In the genomic region with DNA sequence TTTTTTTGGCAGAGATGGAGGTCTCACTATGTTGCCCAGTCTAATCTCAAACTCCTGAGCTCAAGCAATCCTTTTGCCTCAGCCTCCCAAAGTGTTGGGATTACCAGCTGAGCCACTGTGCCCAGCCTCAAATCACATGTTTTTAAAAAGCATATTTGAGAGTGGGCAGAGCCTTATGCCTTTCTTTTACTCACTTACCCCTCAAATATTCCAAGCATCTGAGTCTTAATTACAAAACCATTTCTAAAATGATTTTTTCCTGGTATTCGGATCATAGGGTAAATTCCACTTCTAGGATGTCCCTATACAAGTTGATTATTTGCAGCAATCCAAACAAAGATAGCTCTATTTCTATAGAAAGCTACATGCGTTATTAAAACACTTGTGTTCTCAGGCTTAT, we compare ENCODE assay signal across 17 cellular contexts.
"Had no signal": no experiment of that assay in that cellular context is flagged by ENCODE, and none has a peak within 500 bp of the region (broad histone marks: within the 10 kb centered on the region; RNA-seq: fewer than 3 reads in every experiment).

No MANE protein-coding gene starts in this region.

- H3K9me3 ChIP-seq: colonic mucosa, prostate gland, testis had no signal

- H3K9me3 Mint-ChIP-seq: activated CD4-positive, alpha-beta T cell treated with anti-CD3 and anti-CD28 coated beads, Interleukin-2, amount 10 ng/mL, durations not matched to agents 7 days and 5 days; activated T-helper 2 cell treated with anti-CD3 and anti-CD28 coated beads, Interferon-gamma antibody, Interleukin-2, Interleukin-4, amounts not matched to agents 10 μg/mL and 5 μg/mL and 100 μg/mL, durations not matched to agents 14 hours and 24 hours and 36 hours; naive B cell; stimulated activated naive CD8-positive, alpha-beta T cell treated with anti-CD3 and anti-CD28 coated beads, Interleukin-15, Interleukin-2, amounts not matched to agents 100 ng/mL and 50 ng/mL, for 24 hours; T-helper 1 cell treated with Interleukin-12 subunit alpha and Interleukin-12 subunit beta and Interleukin-4 antibody, amounts not matched to agents 30 μg/mL and 1 μg/mL, for 36 hours had no signal

- H3K4me3 ChIP-seq: colonic mucosa, lung, prostate gland, testis had no signal

- H3K27me3 Mint-ChIP-seq: activated CD4-positive, alpha-beta T cell treated with anti-CD3 and anti-CD28 coated beads, Interleukin-2, amount 10 ng/mL, durations not matched to agents 7 days and 5 days; naive B cell; stimulated activated naive CD8-positive, alpha-beta T cell treated with anti-CD3 and anti-CD28 coated beads, Interleukin-15, Interleukin-2, amounts not matched to agents 100 ng/mL and 50 ng/mL, for 24 hours had no signal

- ATAC-seq: sciatic nerve, SK-N-SH treated with all-trans-retinoic acid at 6 μM for 48 hours had no signal

- H3K27ac Mint-ChIP-seq: activated CD4-positive, alpha-beta T cell treated with anti-CD3 and anti-CD28 coated beads, Interleukin-2, amount 10 ng/mL, durations not matched to agents 7 days and 5 days; activated T-helper 2 cell treated with anti-CD3 and anti-CD28 coated beads, Interferon-gamma antibody, Interleukin-2, Interleukin-4, amounts not matched to agents 10 μg/mL and 5 μg/mL and 100 μg/mL, durations not matched to agents 14 hours and 24 hours and 36 hours had no signal

- H3K4me1 ChIP-seq: colonic mucosa, prostate gland, testis had no signal

- DNase-seq: activated CD4-positive, alpha-beta T cell treated with anti-CD3 and anti-CD28 coated beads, Interleukin-2, amount 10 ng/mL, durations not matched to agents 7 days and 5 days; activated CD4-positive, CD25-positive, alpha-beta regulatory T cell; activated naive CD4-positive, alpha-beta T cell treated with anti-CD3 and anti-CD28 coated beads, Interleukin-2, amount 50 U/mL, for 16 hours; activated T-cell treated with anti-CD3 and anti-CD28 coated beads for 4 hours; colonic mucosa; effector CD4-positive, alpha-beta T cell; hypothalamus; naive B cell; stimulated activated CD4-positive, alpha-beta T cell treated with anti-CD3 and anti-CD28 coated beads, Interleukin-12 subunit alpha, Interleukin-12 subunit beta, amount 100 ng/mL, for 4 hours; testis had no signal

- H3K27ac ChIP-seq: colonic mucosa, prostate gland, testis had no signal

- H3K4me3 Mint-ChIP-seq: activated CD4-positive, alpha-beta T cell treated with anti-CD3 and anti-CD28 coated beads, Interleukin-2, amount 10 ng/mL, durations not matched to agents 7 days and 5 days; naive B cell; stimulated activated naive CD8-positive, alpha-beta T cell treated with anti-CD3 and anti-CD28 coated beads, Interleukin-15, Interleukin-2, amounts not matched to agents 100 ng/mL and 50 ng/mL, for 24 hours; T-helper 1 cell treated with Interleukin-12 subunit alpha and Interleukin-12 subunit beta and Interleukin-4 antibody, amounts not matched to agents 30 μg/mL and 1 μg/mL, for 36 hours had no signal

- H3K27me3 ChIP-seq: colonic mucosa, testis had no signal

- H3K36me3 ChIP-seq: colonic mucosa, prostate gland had no signal
